ENCODE assay signal across 1 cellular context in the genomic region with DNA sequence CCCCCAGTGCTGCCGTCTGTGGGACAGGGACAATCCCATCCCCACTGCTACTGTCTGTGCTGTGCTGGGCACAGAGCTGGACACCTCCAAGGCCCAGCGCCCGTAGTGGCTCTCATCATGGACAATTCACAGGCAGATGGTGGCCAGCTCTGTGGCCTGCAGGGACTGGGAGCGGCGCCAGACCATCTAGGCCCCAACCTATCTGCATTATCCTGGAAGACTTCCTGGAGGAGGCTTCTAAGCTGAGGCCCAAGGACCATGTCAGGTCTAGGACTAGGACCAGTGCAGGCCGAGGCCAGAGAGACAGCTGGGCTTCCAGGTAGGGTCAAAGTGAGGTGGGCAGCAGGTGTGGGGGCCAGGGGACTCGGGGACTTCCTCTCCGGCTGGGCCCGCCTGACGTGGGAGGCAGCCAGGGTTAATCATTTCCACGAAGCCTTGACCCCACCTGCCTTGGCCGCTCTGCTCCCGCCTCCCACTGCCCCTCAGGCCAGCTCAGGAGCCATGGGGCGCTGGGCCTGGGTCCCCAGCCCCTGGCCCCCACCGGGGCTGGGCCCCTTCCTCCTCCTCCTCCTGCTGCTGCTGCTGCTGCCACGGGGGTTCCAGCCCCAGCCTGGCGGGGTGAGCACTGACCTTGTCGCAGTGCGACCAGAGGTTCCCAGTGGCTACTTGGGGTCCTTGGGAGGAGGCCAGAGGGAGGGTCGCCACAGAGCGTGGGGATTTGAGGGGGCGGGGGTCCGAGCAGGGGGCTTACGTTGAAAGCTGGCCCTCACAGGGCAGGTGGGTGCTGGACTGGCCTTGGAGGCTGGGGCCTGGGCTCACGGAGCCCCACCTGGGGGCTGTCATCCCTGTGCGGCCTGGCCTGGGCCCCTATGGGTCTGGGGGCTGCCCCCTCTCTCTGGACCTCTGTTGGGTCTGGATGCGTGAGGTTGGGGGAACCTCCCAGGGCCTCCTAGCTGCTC.
TF ChIP-seq lines count a peak whose summit lies in the region.

TSS of gene HGFAC (plus strand) at position 468 of the 959 bp plus-strand sequence. CDS start at position 502, 34 bp downstream.

TF ChIP-seq in IMR-90, 13 proteins besides CTCF, POLR2A, EP300 and RAD21:
- no peak for TF ChIP-seq MAFK (IDR thresholded peaks at IDR 0.05; ENCODE audit: low read depth, low read length)
- no peak for TF ChIP-seq BHLHE40 (IDR thresholded peaks at IDR 0.05; ENCODE audit: low read depth, low read length)
- TF ChIP-seq MXI1 (IDR thresholded peaks at IDR 0.05; ENCODE audit: borderline replicate concordance, low read depth, low read length), result no peak
- no peak for TF ChIP-seq CHD1 (IDR thresholded peaks at IDR 0.05; ENCODE audit: low read depth, low read length)
- no peak for TF ChIP-seq NFE2L2 (IDR thresholded peaks at IDR 0.05; ENCODE audit: low read depth, low read length)
- no peak for TF ChIP-seq CEBPB (IDR thresholded peaks at IDR 0.05; ENCODE audit: low read depth, low read length)
- no peak for TF ChIP-seq RCOR1 (IDR thresholded peaks at IDR 0.05; ENCODE audit: insufficient replicate concordance, low read length)
- TF ChIP-seq, protein P1, sequence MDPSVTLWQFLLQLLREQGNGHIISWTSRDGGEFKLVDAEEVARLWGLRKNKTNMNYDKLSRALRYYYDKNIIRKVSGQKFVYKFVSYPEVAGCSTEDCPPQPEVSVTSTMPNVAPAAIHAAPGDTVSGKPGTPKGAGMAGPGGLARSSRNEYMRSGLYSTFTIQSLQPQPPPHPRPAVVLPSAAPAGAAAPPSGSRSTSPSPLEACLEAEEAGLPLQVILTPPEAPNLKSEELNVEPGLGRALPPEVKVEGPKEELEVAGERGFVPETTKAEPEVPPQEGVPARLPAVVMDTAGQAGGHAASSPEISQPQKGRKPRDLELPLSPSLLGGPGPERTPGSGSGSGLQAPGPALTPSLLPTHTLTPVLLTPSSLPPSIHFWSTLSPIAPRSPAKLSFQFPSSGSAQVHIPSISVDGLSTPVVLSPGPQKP (IDR thresholded peaks at IDR 0.05; ENCODE audit: borderline replicate concordance, low read depth, low read length), result no peak
- TF ChIP-seq SMC3 (IDR thresholded peaks at IDR 0.05; ENCODE audit: low read depth, low read length), result no peak
TF ChIP-seq in IMR-90: peak in this region for 0.
